Comparison of ENCODE assay signal across 9 cellular contexts in genomic region chr2:98757904-98758421, GRCh38. TPM values are rescaled to one million over a fixed set of nuclear protein-coding genes. Genes with fewer than 3 reads are reported as not detected.
DNase-seq lines count a peak whose midpoint lies in the region; ATAC-seq and TF ChIP-seq lines count a peak whose summit lies in the region.
"Had no signal": no experiment of that assay in that cellular context is flagged by ENCODE, and none has a peak within 500 bp of the region (broad histone marks: within the 10 kb centered on the region; RNA-seq: fewer than 3 reads in every experiment).

No MANE protein-coding gene starts in this region.

- peaks cover 31 to 67% (median 40%) of the 10 kb centered on the region in 4 donors for H3K4me1 Mint-ChIP-seq in CD4-positive, CD25-positive, alpha-beta regulatory T cell
- peaks cover 10% of the 10 kb centered on the region for H3K4me1 Mint-ChIP-seq in MCF 10A (ENCODE audit: insufficient read depth, unreplicated experiment)

- H3K4me3 Mint-ChIP-seq in CD4-positive, CD25-positive, alpha-beta regulatory T cell: peak overlapping the region; percentile 7 to 82 (median 70)
- H3K4me3 Mint-ChIP-seq in MCF 10A (ENCODE audit: unreplicated experiment): peak overlapping the region; percentile 58

- CTCF ChIA-PET in MCF 10A (lab: Yijun Ruan, JAX): interaction anchor here (0.7 kb wide), 1 partner anchor 47 kb away, joined by 3 read pairs; no protein-coding TSS in a partner anchor

- POLR2A ChIA-PET in MCF 10A (lab: Yijun Ruan, JAX): interaction anchor here (0.7 to 0.8 kb wide), 2 partner anchors 9 to 24 kb away, joined by 3 read pairs; no protein-coding TSS in a partner anchor

- BruUV-seq in MCF 10A (replicated peaks; lab: Mats Ljungman, UMichigan): no TSS peak

- H3K4me1 ChIP-seq in CD4-positive, CD25-positive, alpha-beta regulatory T cell (ENCODE audit: control insufficient read depth, insufficient read depth, low read length, poor library complexity, severe bottlenecking): peaks cover 52% of the 10 kb centered on the region
- peaks cover 0 to 36% (median 13%) of the 10 kb centered on the region in 5 donors for H3K4me1 ChIP-seq in subcutaneous abdominal adipose tissue (ENCODE audit: control insufficient read depth in 5 of 5, insufficient read depth in 5 of 5, low read length in 5 of 5)

- TF ChIP-seq CTCF in SU-DHL-6 (IDR thresholded peaks at IDR 0.05; ENCODE audit: insufficient read depth, low read length, poor library complexity, severe bottlenecking): no peak
- TF ChIP-seq CTCF in MCF 10A (IDR thresholded peaks at IDR 0.05; ENCODE audit: unreplicated experiment): no peak

- no peaks in the 10 kb centered on the region for H3K9me2 ChIP-seq in SU-DHL-6 (replicated peaks; ENCODE audit: insufficient read depth, low read length)

- peak overlapping the region; percentile 89 to 98 (median 97) for H3K27ac Mint-ChIP-seq in CD4-positive, CD25-positive, alpha-beta regulatory T cell
- H3K27ac Mint-ChIP-seq in MCF 10A (ENCODE audit: low read depth, unreplicated experiment): peak overlapping the region; percentile 20

- H2AFZ ChIP-seq in SU-DHL-6 (ENCODE audit: low read depth, low read length, severe bottlenecking): peak overlapping the region; percentile 27

- peaks cover 15% of the 10 kb centered on the region for H3F3A ChIP-seq in SU-DHL-6 (ENCODE audit: insufficient read depth)

- H3K9me3 Mint-ChIP-seq in CD4-positive, CD25-positive, alpha-beta regulatory T cell: peaks cover 0 to 3% (median 0%) of the 10 kb centered on the region in 7 donors
- no peaks in the 10 kb centered on the region for H3K9me3 Mint-ChIP-seq in MCF 10A (ENCODE audit: unreplicated experiment)

- no peaks in the 10 kb centered on the region for H3K79me2 ChIP-seq in SU-DHL-6 (ENCODE audit: insufficient read depth, low read length)

- H3K4me3 ChIP-seq in CD4-positive, CD25-positive, alpha-beta regulatory T cell (ENCODE audit: low read depth, low read length): peak overlapping the region; percentile 26
- no peak overlapping the region for H3K4me3 ChIP-seq in SU-DHL-6 (ENCODE audit: insufficient read depth, low read length, poor library complexity, severe bottlenecking)
- peak overlapping the region in 2 of 5 donors; percentile 10 to 13 for H3K4me3 ChIP-seq in subcutaneous abdominal adipose tissue (ENCODE audit: low read depth in 1 of 5, low read length in 5 of 5)

- intact Hi-C loops in MCF 10A (cut with micrococcal nuclease): no loop called here

- no peaks in the 10 kb centered on the region for H3K27me3 ChIP-seq in CD4-positive, CD25-positive, alpha-beta regulatory T cell (ENCODE audit: control insufficient read depth, insufficient read depth, low read length)
- H3K27me3 ChIP-seq in SU-DHL-6 (ENCODE audit: low read length): no peaks in the 10 kb centered on the region
- peaks cover 0 to 10% (median 4%) of the 10 kb centered on the region in 5 donors for H3K27me3 ChIP-seq in subcutaneous abdominal adipose tissue (ENCODE audit: control insufficient read depth in 5 of 5, insufficient read depth in 4 of 5, low read length in 5 of 5)

- H3K9ac ChIP-seq in SU-DHL-6 (ENCODE audit: low read length) (no peak overlapping the region), subcutaneous abdominal adipose tissue (ENCODE audit: low read length in 5 of 5) (no peak overlapping the region)
- H3K9ac ChIP-seq: KMS-11 had no signal

- H3K4me2 ChIP-seq in SU-DHL-6 (ENCODE audit: low read depth, low read length, poor library complexity, severe bottlenecking): peak overlapping the region; percentile 51
- H3K4me2 ChIP-seq: KMS-11 had no signal

- peak; percentile 63 to 72 for ATAC-seq in CD4-positive, CD25-positive, alpha-beta regulatory T cell (ENCODE audit: low read depth in 2 of 2)
- ATAC-seq in GM19397 (IDR thresholded peaks at IDR 0.05; ENCODE audit: unreplicated experiment) (peak; percentile 62), HG03565 (IDR thresholded peaks at IDR 0.05; ENCODE audit: unreplicated experiment) (peak; percentile 81), left lobe of liver (peak; percentile 64)

- H4K20me1 ChIP-seq in SU-DHL-6 (ENCODE audit: low read depth, low read length): no peaks in the 10 kb centered on the region

- peak; percentile 16 to 72 (median 54) for DNase-seq in CD4-positive, CD25-positive, alpha-beta regulatory T cell
- DNase-seq in MCF 10A (ENCODE audit: unreplicated experiment): peak; percentile 95
- DNase-seq in left lobe of liver (ENCODE audit: low spot score): peak; percentile 55
- no peak for DNase-seq in islet precursor cell

- H3K36me3 Mint-ChIP-seq in CD4-positive, CD25-positive, alpha-beta regulatory T cell: no peaks in the 10 kb centered on the region
- no peaks in the 10 kb centered on the region for H3K36me3 Mint-ChIP-seq in MCF 10A (ENCODE audit: insufficient read depth, unreplicated experiment)

- peak overlapping the region; percentile 69 for H3K27ac ChIP-seq in CD4-positive, CD25-positive, alpha-beta regulatory T cell (ENCODE audit: insufficient read depth, low read length, poor library complexity, severe bottlenecking)
- peak overlapping the region; percentile 53; the same call in 1 of the 2 replicates for H3K27ac ChIP-seq in SU-DHL-6 (ENCODE audit: low read depth, low read length)
- H3K27ac ChIP-seq in subcutaneous abdominal adipose tissue (ENCODE audit: low read depth, low read length): peak overlapping the region; percentile 8
- H3K27ac ChIP-seq: KMS-11 had no signal

- no peaks in the 10 kb centered on the region for H3K36me3 ChIP-seq in CD4-positive, CD25-positive, alpha-beta regulatory T cell (ENCODE audit: control insufficient read depth, insufficient read depth, low read length)
- no peaks in the 10 kb centered on the region for H3K36me3 ChIP-seq in SU-DHL-6 (ENCODE audit: low read length)
- H3K36me3 ChIP-seq in subcutaneous abdominal adipose tissue (ENCODE audit: control insufficient read depth in 5 of 5, insufficient read depth in 5 of 5, low read length in 5 of 5): no peaks in the 10 kb centered on the region

- H3K27me3 Mint-ChIP-seq in CD4-positive, CD25-positive, alpha-beta regulatory T cell: peaks cover 29% of the 10 kb centered on the region
- no peaks in the 10 kb centered on the region for H3K27me3 Mint-ChIP-seq in MCF 10A (ENCODE audit: insufficient read depth, unreplicated experiment)

- H3K9me3 ChIP-seq in CD4-positive, CD25-positive, alpha-beta regulatory T cell (ENCODE audit: control insufficient read depth in 2 of 2, low read length in 2 of 2): no peaks in the 10 kb centered on the region
- H3K9me3 ChIP-seq in SU-DHL-6 (ENCODE audit: insufficient read depth, low read length): no peaks in the 10 kb centered on the region
- H3K9me3 ChIP-seq in subcutaneous abdominal adipose tissue (ENCODE audit: control insufficient read depth in 5 of 5, low read length in 5 of 5): no peaks in the 10 kb centered on the region

RNA-seq across cellular contexts. Expression of gene MGAT4A, which starts 27.0 kb away (rescaled TPM):
- total RNA-seq in CD4-positive, CD25-positive, alpha-beta regulatory T cell: 105 TPM
- 100 to 1,000 TPM; 101 to 143 (median 129) TPM for polyA plus RNA-seq in CD4-positive, CD25-positive, alpha-beta regulatory T cell
- total RNA-seq in MCF 10A (2022) (3.7 and 4.6 TPM in 2 replicates), left lobe of liver (6.9 TPM)

Comparison
In these comparisons a context has a peak if more than half of its experiments do, and no peak if none do; other contexts are left out.
1. H3K27ac ChIP-seq: peak in every context shown above with its lines; median percentile 69 in CD4-positive, CD25-positive, alpha-beta regulatory T cell; 53 in SU-DHL-6; 8 in subcutaneous abdominal adipose tissue.
2. RNA of gene MGAT4A, which starts 27.0 kb away (total RNA-seq): 105 TPM in CD4-positive, CD25-positive, alpha-beta regulatory T cell (single experiment); 6.9 TPM in left lobe of liver (single experiment) and 3.7 to 4.6 TPM in MCF 10A; every median in the first group is over 10 times any median in the second.
3. Peak in every context shown above with its lines, with median percentiles within 50 percentile points of each other: ATAC-seq.